In genomic region chr11:57566035-57566504, GRCh38 we compare ENCODE assay signal across 8 cellular contexts.
DNase-seq lines count a peak whose midpoint lies in the region; ATAC-seq lines count a peak whose summit lies in the region.

No MANE protein-coding gene starts in this region.

- H3K27ac ChIP-seq in muscle layer of colon (ENCODE audit: low read depth, low read length): peak overlapping the region; percentile 83

- H3K9ac ChIP-seq in endocrine pancreas (ENCODE audit: control insufficient read depth, insufficient read depth, low read length): peak overlapping the region; percentile 19
- peak overlapping the region; percentile 18 for H3K9ac ChIP-seq in muscle layer of colon (ENCODE audit: low read length)

- no peaks in the 10 kb centered on the region for H3K27me3 Mint-ChIP-seq in T-helper 2 cell treated with Interferon-gamma antibody and Interleukin-4, amounts not matched to agents 5 μg/mL and 100 μg/mL, for 36 hours (ENCODE audit: low read depth)

- peak overlapping the region; percentile 87 for H3K27ac Mint-ChIP-seq in T-helper 2 cell treated with Interferon-gamma antibody and Interleukin-4, amounts not matched to agents 5 μg/mL and 100 μg/mL, for 36 hours

- H3K36me3 ChIP-seq in endocrine pancreas (ENCODE audit: control insufficient read depth, insufficient read depth, low read length) (no peaks in the 10 kb centered on the region), muscle layer of colon (ENCODE audit: insufficient read depth, low read length) (no peaks in the 10 kb centered on the region)

- peak; percentile 13 for DNase-seq in HS-5 (ENCODE audit: low read depth)
- peak; percentile 30 for DNase-seq in T-helper 2 cell treated with Interferon-gamma antibody and Interleukin-4, amounts not matched to agents 5 μg/mL and 100 μg/mL, for 36 hours (ENCODE audit: low spot score)
- no peak for DNase-seq in 8988T
- DNase-seq in COLO829 (ENCODE audit: low spot score): no peak

- H3K4me1 ChIP-seq in endocrine pancreas (ENCODE audit: control insufficient read depth, insufficient read depth, low read length): peaks cover 6% of the 10 kb centered on the region
- H3K4me1 ChIP-seq in muscle layer of colon (ENCODE audit: insufficient read depth, low read length): peaks cover 23% of the 10 kb centered on the region

- H3K4me1 Mint-ChIP-seq in T-helper 2 cell treated with Interferon-gamma antibody and Interleukin-4, amounts not matched to agents 5 μg/mL and 100 μg/mL, for 36 hours (ENCODE audit: low read depth): peaks cover 33% of the 10 kb centered on the region

- no peaks in the 10 kb centered on the region for H3K9me3 Mint-ChIP-seq in T-helper 2 cell treated with Interferon-gamma antibody and Interleukin-4, amounts not matched to agents 5 μg/mL and 100 μg/mL, for 36 hours

- peak overlapping the region; percentile 98 for H3K4me3 Mint-ChIP-seq in T-helper 2 cell treated with Interferon-gamma antibody and Interleukin-4, amounts not matched to agents 5 μg/mL and 100 μg/mL, for 36 hours

- H3K4me3 ChIP-seq in GM08714 (ENCODE audit: low read length): peak overlapping the region; percentile 72
- H3K4me3 ChIP-seq in endocrine pancreas (ENCODE audit: control insufficient read depth, insufficient read depth, low read length): peak overlapping the region; percentile 70
- H3K4me3 ChIP-seq in muscle layer of colon (ENCODE audit: low read depth in 1 of 2, low read length in 2 of 2): peak overlapping the region in 1 of 2 donors; percentile 92

- H3K36me3 Mint-ChIP-seq in T-helper 2 cell treated with Interferon-gamma antibody and Interleukin-4, amounts not matched to agents 5 μg/mL and 100 μg/mL, for 36 hours (ENCODE audit: low read depth): peaks cover 38% of the 10 kb centered on the region

- peak; percentile 64 for ATAC-seq in GM21390 (IDR thresholded peaks at IDR 0.05; ENCODE audit: unreplicated experiment)

- no peaks in the 10 kb centered on the region for H3K9me3 ChIP-seq in endocrine pancreas (ENCODE audit: control insufficient read depth, low read length)
- no peaks in the 10 kb centered on the region for H3K9me3 ChIP-seq in muscle layer of colon (ENCODE audit: low read length)

- H3K27me3 ChIP-seq in endocrine pancreas (ENCODE audit: control insufficient read depth, insufficient read depth, low read length) (no peaks in the 10 kb centered on the region), muscle layer of colon (ENCODE audit: control insufficient read depth in 1 of 2, insufficient read depth in 2 of 2, low read length in 2 of 2) (no peaks in the 10 kb centered on the region)

Comparison
In these comparisons a context has a peak if more than half of its experiments do, and no peak if none do; other contexts are left out.
1. DNase-seq: peak in HS-5 (single experiment) and T-helper 2 cell treated with Interferon-gamma antibody and Interleukin-4, amounts not matched to agents 5 μg/mL and 100 μg/mL, for 36 hours (single experiment); none in 8988T (single experiment) and COLO829 (single experiment).